1 cellular context compared by ENCODE assay signal in the genomic region with DNA sequence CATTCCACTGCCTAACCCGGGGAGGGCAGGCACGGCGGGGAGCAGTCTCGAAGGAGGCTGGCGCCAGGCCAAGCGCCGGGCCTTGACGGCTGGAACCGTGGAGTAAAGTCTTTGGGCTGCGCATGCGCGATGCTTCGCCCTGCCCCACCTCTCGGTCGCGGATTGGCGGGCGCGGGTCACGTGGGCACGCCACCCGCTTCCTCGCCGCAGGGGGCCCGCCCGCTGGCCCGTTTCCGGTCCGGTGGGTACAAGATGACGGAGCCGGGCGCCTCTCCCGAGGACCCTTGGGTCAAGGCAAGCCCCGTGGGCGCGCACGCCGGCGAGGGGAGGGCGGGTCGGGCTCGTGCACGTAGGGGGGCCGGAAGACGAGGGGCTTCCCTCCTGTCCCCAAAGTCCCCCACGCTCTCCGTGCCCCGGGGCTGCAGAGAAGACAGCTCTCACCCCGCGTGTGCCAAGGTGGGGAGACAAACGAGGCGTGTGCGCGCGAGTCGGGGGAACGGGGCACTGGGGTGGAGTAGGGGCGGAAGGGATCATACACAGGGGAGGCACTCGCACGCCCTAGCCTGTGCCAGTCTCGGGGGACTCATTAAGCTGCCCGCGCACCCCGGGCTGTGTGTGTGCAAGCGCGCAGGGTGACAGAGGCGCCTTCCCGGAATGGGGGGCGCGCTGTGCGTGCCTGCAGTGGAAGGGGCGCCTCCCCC.
A peak's percentile ranks its signal among the peaks of the same experiment; 100 is the strongest.
TF ChIP-seq lines count a peak whose summit lies in the region.

A gene with protein sequence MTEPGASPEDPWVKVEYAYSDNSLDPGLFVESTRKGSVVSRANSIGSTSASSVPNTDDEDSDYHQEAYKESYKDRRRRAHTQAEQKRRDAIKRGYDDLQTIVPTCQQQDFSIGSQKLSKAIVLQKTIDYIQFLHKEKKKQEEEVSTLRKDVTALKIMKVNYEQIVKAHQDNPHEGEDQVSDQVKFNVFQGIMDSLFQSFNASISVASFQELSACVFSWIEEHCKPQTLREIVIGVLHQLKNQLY (plus strand): TSS at position 228 of the 701 bp plus-strand sequence. CDS start 25 bp downstream, at position 253.

TF ChIP-seq in HepG2, 621 proteins besides CTCF, POLR2A, EP300 and RAD21 (continued from another document and continues in another):
- TF ChIP-seq ZNF276 (CRISPR knock-in tag; IDR thresholded peaks at IDR 0.05; ENCODE audit: low read depth) (peak; percentile 72; the same call in 1 of the 2 replicates), ZNF790 (CRISPR knock-in tag; IDR thresholded peaks at IDR 0.05; ENCODE audit: borderline replicate concordance) (no peak; the same call in 1 of the 2 replicates), ZNF557 (CRISPR knock-in tag; IDR thresholded peaks at IDR 0.05) (no peak; the same call in 1 of the 2 replicates), CREM (IDR thresholded peaks at IDR 0.05) (no peak), CREM (CRISPR knock-in tag; IDR thresholded peaks at IDR 0.05) (no peak), STAT5B (CRISPR knock-in tag; IDR thresholded peaks at IDR 0.05) (no peak; the same call in 1 of the 2 replicates), ZNF235 (CRISPR knock-in tag; IDR thresholded peaks at IDR 0.05; ENCODE audit: borderline replicate concordance) (peak; percentile 94; the same call in 1 of the 2 replicates), ZNF530 (CRISPR knock-in tag; IDR thresholded peaks at IDR 0.05; ENCODE audit: low read depth) (no peak), NCOA2 (CRISPR knock-in tag; IDR thresholded peaks at IDR 0.05) (0 out of 2 replicates have a peak, but pooled peaks have one; percentile 11), ZNF691 (CRISPR knock-in tag; IDR thresholded peaks at IDR 0.05; ENCODE audit: borderline replicate concordance, low read depth) (no peak), MTA1 (CRISPR knock-in tag; IDR thresholded peaks at IDR 0.05; ENCODE audit: borderline replicate concordance) (peak; percentile 91), ZNF660 (CRISPR knock-in tag; IDR thresholded peaks at IDR 0.05; ENCODE audit: borderline replicate concordance, low read depth) (no peak), HOXA9 (CRISPR knock-in tag; IDR thresholded peaks at IDR 0.05; ENCODE audit: borderline replicate concordance) (peak; percentile 45; the same call in 1 of the 2 replicates), JARID2 (CRISPR knock-in tag; IDR thresholded peaks at IDR 0.05; ENCODE audit: insufficient replicate concordance) (peak; percentile 67), ZNF607 (CRISPR knock-in tag; IDR thresholded peaks at IDR 0.05; ENCODE audit: borderline replicate concordance) (peak; percentile 88), REST (IDR thresholded peaks at IDR 0.05; ENCODE audit: borderline replicate concordance in 1 of 2, low read depth in 1 of 2, low read length in 2 of 2) (no peak), WIZ (CRISPR knock-in tag; IDR thresholded peaks at IDR 0.05) (no peak), ZNF441 (CRISPR knock-in tag; IDR thresholded peaks at IDR 0.05; ENCODE audit: borderline replicate concordance) (peak; percentile 70; the same call in 1 of the 2 replicates), KAT8 (CRISPR knock-in tag; IDR thresholded peaks at IDR 0.05) (peak; percentile 93), ZSCAN31 (CRISPR knock-in tag; IDR thresholded peaks at IDR 0.05; ENCODE audit: low read depth) (0 out of 2 replicates have a peak, but pooled peaks have one; percentile 44), SMARCE1 (IDR thresholded peaks at IDR 0.05; ENCODE audit: borderline replicate concordance) (no peak), YEATS4 (CRISPR knock-in tag; IDR thresholded peaks at IDR 0.05; ENCODE audit: borderline replicate concordance) (peak; percentile 96), TFDP2 (CRISPR knock-in tag; IDR thresholded peaks at IDR 0.05) (peak; percentile 70), ZNF20 (CRISPR knock-in tag; IDR thresholded peaks at IDR 0.05) (0 out of 2 replicates have a peak, but pooled peaks have one; percentile 37), NR1H2 (CRISPR knock-in tag; IDR thresholded peaks at IDR 0.05; ENCODE audit: borderline replicate concordance, low read depth) (0 out of 2 replicates have a peak, but pooled peaks have one; percentile 33), ZMYM2 (CRISPR knock-in tag; IDR thresholded peaks at IDR 0.05) (peak; percentile 74; the same call in 1 of the 2 replicates), ZNF670 (CRISPR knock-in tag; IDR thresholded peaks at IDR 0.05; ENCODE audit: borderline replicate concordance) (0 out of 2 replicates have a peak, but pooled peaks have one; percentile 77), REXO4 (CRISPR knock-in tag; IDR thresholded peaks at IDR 0.05; ENCODE audit: borderline replicate concordance) (no peak; the same call in 1 of the 2 replicates), UBTF (CRISPR knock-in tag; IDR thresholded peaks at IDR 0.05) (peak; percentile 77; the same call in 1 of the 2 replicates), ARNT2 (CRISPR knock-in tag; IDR thresholded peaks at IDR 0.05; ENCODE audit: low read depth) (peak; percentile 89), ZFX (CRISPR knock-in tag; IDR thresholded peaks at IDR 0.05; ENCODE audit: low read depth) (peak; percentile 93), ZNF777 (CRISPR knock-in tag; IDR thresholded peaks at IDR 0.05) (peak; percentile 88), ATM (IDR thresholded peaks at IDR 0.05; ENCODE audit: borderline replicate concordance) (no peak), ZSCAN9 (CRISPR knock-in tag; IDR thresholded peaks at IDR 0.05; ENCODE audit: borderline replicate concordance) (peak; percentile 80), EZH2 (conservative IDR thresholded peaks at IDR 0.05; ENCODE audit: low read depth, low read length) (no peak), NFE2L1 (CRISPR knock-in tag; IDR thresholded peaks at IDR 0.05; ENCODE audit: borderline replicate concordance) (no peak), SP140L (CRISPR knock-in tag; IDR thresholded peaks at IDR 0.05; ENCODE audit: borderline replicate concordance) (no peak), FIP1L1 (IDR thresholded peaks at IDR 0.05; ENCODE audit: borderline replicate concordance, insufficient read depth, low read depth, low read length) (no peak), ZNF589 (CRISPR knock-in tag; conservative IDR thresholded peaks at IDR 0.05) (peak; percentile 82; the same call in 1 of the 2 replicates), XBP1 (CRISPR knock-in tag; IDR thresholded peaks at IDR 0.05) (no peak), GATA4 (IDR thresholded peaks at IDR 0.05; ENCODE audit: borderline replicate concordance, low read depth) (no peak), SNAPC2 (CRISPR knock-in tag; IDR thresholded peaks at IDR 0.05) (peak; percentile 96), ZKSCAN1 (IDR thresholded peaks at IDR 0.05; ENCODE audit: low read length) (no peak), BRCA1 (CRISPR knock-in tag; IDR thresholded peaks at IDR 0.05) (no peak)
- TF ChIP-seq, protein P1, sequence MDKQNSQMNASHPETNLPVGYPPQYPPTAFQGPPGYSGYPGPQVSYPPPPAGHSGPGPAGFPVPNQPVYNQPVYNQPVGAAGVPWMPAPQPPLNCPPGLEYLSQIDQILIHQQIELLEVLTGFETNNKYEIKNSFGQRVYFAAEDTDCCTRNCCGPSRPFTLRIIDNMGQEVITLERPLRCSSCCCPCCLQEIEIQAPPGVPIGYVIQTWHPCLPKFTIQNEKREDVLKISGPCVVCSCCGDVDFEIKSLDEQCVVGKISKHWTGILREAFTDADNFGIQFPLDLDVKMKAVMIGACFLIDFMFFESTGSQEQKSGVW (CRISPR knock-in tag; IDR thresholded peaks at IDR 0.05; ENCODE audit: borderline replicate concordance) = no peak
- TF ChIP-seq, protein P2, sequence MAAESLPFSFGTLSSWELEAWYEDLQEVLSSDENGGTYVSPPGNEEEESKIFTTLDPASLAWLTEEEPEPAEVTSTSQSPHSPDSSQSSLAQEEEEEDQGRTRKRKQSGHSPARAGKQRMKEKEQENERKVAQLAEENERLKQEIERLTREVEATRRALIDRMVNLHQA (CRISPR knock-in tag; IDR thresholded peaks at IDR 0.05) = no peak
- TF ChIP-seq, protein P3, sequence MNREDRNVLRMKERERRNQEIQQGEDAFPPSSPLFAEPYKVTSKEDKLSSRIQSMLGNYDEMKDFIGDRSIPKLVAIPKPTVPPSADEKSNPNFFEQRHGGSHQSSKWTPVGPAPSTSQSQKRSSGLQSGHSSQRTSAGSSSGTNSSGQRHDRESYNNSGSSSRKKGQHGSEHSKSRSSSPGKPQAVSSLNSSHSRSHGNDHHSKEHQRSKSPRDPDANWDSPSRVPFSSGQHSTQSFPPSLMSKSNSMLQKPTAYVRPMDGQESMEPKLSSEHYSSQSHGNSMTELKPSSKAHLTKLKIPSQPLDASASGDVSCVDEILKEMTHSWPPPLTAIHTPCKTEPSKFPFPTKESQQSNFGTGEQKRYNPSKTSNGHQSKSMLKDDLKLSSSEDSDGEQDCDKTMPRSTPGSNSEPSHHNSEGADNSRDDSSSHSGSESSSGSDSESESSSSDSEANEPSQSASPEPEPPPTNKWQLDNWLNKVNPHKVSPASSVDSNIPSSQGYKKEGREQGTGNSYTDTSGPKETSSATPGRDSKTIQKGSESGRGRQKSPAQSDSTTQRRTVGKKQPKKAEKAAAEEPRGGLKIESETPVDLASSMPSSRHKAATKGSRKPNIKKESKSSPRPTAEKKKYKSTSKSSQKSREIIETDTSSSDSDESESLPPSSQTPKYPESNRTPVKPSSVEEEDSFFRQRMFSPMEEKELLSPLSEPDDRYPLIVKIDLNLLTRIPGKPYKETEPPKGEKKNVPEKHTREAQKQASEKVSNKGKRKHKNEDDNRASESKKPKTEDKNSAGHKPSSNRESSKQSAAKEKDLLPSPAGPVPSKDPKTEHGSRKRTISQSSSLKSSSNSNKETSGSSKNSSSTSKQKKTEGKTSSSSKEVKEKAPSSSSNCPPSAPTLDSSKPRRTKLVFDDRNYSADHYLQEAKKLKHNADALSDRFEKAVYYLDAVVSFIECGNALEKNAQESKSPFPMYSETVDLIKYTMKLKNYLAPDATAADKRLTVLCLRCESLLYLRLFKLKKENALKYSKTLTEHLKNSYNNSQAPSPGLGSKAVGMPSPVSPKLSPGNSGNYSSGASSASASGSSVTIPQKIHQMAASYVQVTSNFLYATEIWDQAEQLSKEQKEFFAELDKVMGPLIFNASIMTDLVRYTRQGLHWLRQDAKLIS (CRISPR knock-in tag; IDR thresholded peaks at IDR 0.05) = no peak; the same call in 1 of the 2 replicates
